29 cellular contexts compared by ENCODE assay signal in genomic region chr13:58682616-58683015, GRCh38.
"Had no signal": no experiment of that assay in that cellular context is flagged by ENCODE, and none has a peak within 500 bp of the region (broad histone marks: within the 10 kb centered on the region; RNA-seq: fewer than 3 reads in every experiment).

No MANE protein-coding gene starts in this region.

- H3K27ac ChIP-seq: colonic mucosa, coronary artery, dorsolateral prefrontal cortex, epithelial cell of prostate, esophagus muscularis mucosa, esophagus squamous epithelium, foreskin keratinocyte, gastrocnemius medialis, gastroesophageal sphincter, heart left ventricle, heart right ventricle, hepatocyte had no signal

- DNase-seq: colonic mucosa; cortex of kidney; dermis blood vessel endothelial cell; dorsolateral prefrontal cortex; effector CD4-positive, alpha-beta T cell; effector CD8-positive, alpha-beta T cell; effector memory CD4-positive, alpha-beta T cell; effector memory CD8-positive, alpha-beta T cell; endodermal cell; erythroblast; esophagus squamous epithelium; foreskin fibroblast; foreskin keratinocyte; foreskin melanocyte; gastrocnemius medialis; glutamatergic neuron; head of caudate nucleus; heart left ventricle; heart right ventricle had no signal

- ATAC-seq: effector memory CD8-positive, alpha-beta T cell; esophagus mucosa; foreskin keratinocyte; gastrocnemius medialis; gastroesophageal sphincter; heart left ventricle; heart right ventricle had no signal

- H2AFZ ChIP-seq: hepatocyte had no signal

- H3K4me1 ChIP-seq: colonic mucosa, esophagus muscularis mucosa, esophagus squamous epithelium, foreskin keratinocyte, gastrocnemius medialis, gastroesophageal sphincter, heart left ventricle, heart right ventricle had no signal

- FAIRE-seq: colon, endometrium, endothelial cell of umbilical vein, frontal cortex had no signal

- H3K9me3 ChIP-seq: colonic mucosa, esophagus muscularis mucosa, esophagus squamous epithelium, gastrocnemius medialis, gastroesophageal sphincter, heart left ventricle had no signal

- H3K27me3 ChIP-seq: colonic mucosa, esophagus muscularis mucosa, esophagus squamous epithelium, foreskin keratinocyte, gastrocnemius medialis, gastroesophageal sphincter, heart left ventricle, heart right ventricle, hepatocyte had no signal

- H3K4me3 ChIP-seq: colonic mucosa, coronary artery, dorsolateral prefrontal cortex, esophagus muscularis mucosa, esophagus squamous epithelium, gastrocnemius medialis, gastroesophageal sphincter, heart left ventricle, heart right ventricle, hepatocyte had no signal

- H3K4me2 ChIP-seq: hepatocyte had no signal

- H3K36me3 ChIP-seq: colonic mucosa, esophagus muscularis mucosa, esophagus squamous epithelium, gastrocnemius medialis, gastroesophageal sphincter, heart left ventricle, heart right ventricle had no signal

- H3K79me2 ChIP-seq: hepatocyte had no signal
